ENCODE assay signal across 22 cellular contexts in genomic region chr11:12190511-12190910, GRCh38.
DNase-seq lines count a peak whose midpoint lies in the region; ATAC-seq and TF ChIP-seq lines count a peak whose summit lies in the region.
"Had no signal": no experiment of that assay in that cellular context is flagged by ENCODE, and none has a peak within 500 bp of the region (broad histone marks: within the 10 kb centered on the region; RNA-seq: fewer than 3 reads in every experiment).

No MANE protein-coding gene starts in this region.

- no peak for TF ChIP-seq POLR2A in prostate gland (IDR thresholded peaks at IDR 0.05)

- no peaks in the 10 kb centered on the region for H3K27me3 Mint-ChIP-seq in activated T-cell treated with anti-CD3 and anti-CD28 coated beads, Interleukin-2, amount 50 U/mL, for 4 hours (ENCODE audit: low read depth)
- no peaks in the 10 kb centered on the region; the same call in 1 of the 2 replicates for H3K27me3 Mint-ChIP-seq in HFFc6 (ENCODE audit: insufficient read depth)
- H3K27me3 Mint-ChIP-seq in stimulated activated naive B cell treated with anti-CD40 and anti-IgM and Interleukin-4, amounts not matched to agents 10 μg/mL and 1 μg/mL and 100 μg/mL, for 72 hours = peaks cover 6 to 14% of the 10 kb centered on the region in 2 donors

- H3K9me3 Mint-ChIP-seq in activated T-cell treated with anti-CD3 and anti-CD28 coated beads, Interleukin-2, amount 50 U/mL, for 4 hours = no peaks in the 10 kb centered on the region
- H3K9me3 Mint-ChIP-seq in HFFc6 = no peaks in the 10 kb centered on the region
- H3K9me3 Mint-ChIP-seq in stimulated activated naive B cell treated with anti-CD40 and anti-IgM and Interleukin-4, amounts not matched to agents 10 μg/mL and 1 μg/mL and 100 μg/mL, for 72 hours = no peaks in the 10 kb centered on the region
- H3K9me3 Mint-ChIP-seq: CD14-positive monocyte, neural crest cell had no signal

- H3F3A ChIP-seq in MM.1S (ENCODE audit: insufficient read depth, low read length) = no peaks in the 10 kb centered on the region

- H3K4me3 ChIP-seq in ascending aorta = no peak overlapping the region
- H3K4me3 ChIP-seq in prostate gland = no peak overlapping the region
- no peak overlapping the region for H3K4me3 ChIP-seq in MM.1S (ENCODE audit: low read length)
- H3K4me3 ChIP-seq: body of pancreas, gastrocnemius medialis, spleen had no signal

- H3K27ac ChIP-seq in ascending aorta (peak overlapping the region; percentile 68 to 70), prostate gland (peak overlapping the region; percentile 6 to 10), MM.1S (ENCODE audit: low read length) (no peak overlapping the region)
- H3K27ac ChIP-seq: body of pancreas, gastrocnemius medialis, spleen had no signal

- peaks cover 59% of the 10 kb centered on the region for H3K4me1 Mint-ChIP-seq in activated T-cell treated with anti-CD3 and anti-CD28 coated beads, Interleukin-2, amount 50 U/mL, for 4 hours (ENCODE audit: low read depth)
- H3K4me1 Mint-ChIP-seq in HFFc6 (ENCODE audit: low read depth) = peaks cover 70% of the 10 kb centered on the region
- H3K4me1 Mint-ChIP-seq in stimulated activated naive B cell treated with anti-CD40 and anti-IgM and Interleukin-4, amounts not matched to agents 10 μg/mL and 1 μg/mL and 100 μg/mL, for 72 hours = peaks cover 13 to 25% of the 10 kb centered on the region in 2 donors

- peaks cover 12 to 27% of the 10 kb centered on the region in 2 donors for H3K36me3 ChIP-seq in ascending aorta
- no peaks in the 10 kb centered on the region for H3K36me3 ChIP-seq in prostate gland
- H3K36me3 ChIP-seq in MM.1S (replicated peaks; ENCODE audit: insufficient read depth, low read length) = no peaks in the 10 kb centered on the region
- H3K36me3 ChIP-seq: gastrocnemius medialis, spleen had no signal

- no peak overlapping the region for H2AFZ ChIP-seq in MM.1S (ENCODE audit: low read length)

- no peak overlapping the region for H3K9ac ChIP-seq in MM.1S (ENCODE audit: low read length)

- TF ChIP-seq CTCF in HFFc6 (IDR thresholded peaks at IDR 0.05) (no peak), ascending aorta (IDR thresholded peaks at IDR 0.05) (no peak), prostate gland (IDR thresholded peaks at IDR 0.05) (no peak), MM.1S (IDR thresholded peaks at IDR 0.05; ENCODE audit: low read length) (no peak)

- H3K27ac Mint-ChIP-seq in HFFc6 = peak overlapping the region; percentile 33; the same call in 1 of the 2 replicates
- H3K27ac Mint-ChIP-seq in stimulated activated naive B cell treated with anti-CD40 and anti-IgM and Interleukin-4, amounts not matched to agents 10 μg/mL and 1 μg/mL and 100 μg/mL, for 72 hours = no peak overlapping the region
- H3K27ac Mint-ChIP-seq: CD14-positive monocyte had no signal

- peaks cover 4% of the 10 kb centered on the region for H3K36me3 Mint-ChIP-seq in activated T-cell treated with anti-CD3 and anti-CD28 coated beads, Interleukin-2, amount 50 U/mL, for 4 hours (ENCODE audit: insufficient read depth)
- H3K36me3 Mint-ChIP-seq in HFFc6 (ENCODE audit: low read depth) = peaks cover 66% of the 10 kb centered on the region
- peaks cover 0 to 2% of the 10 kb centered on the region in 2 donors for H3K36me3 Mint-ChIP-seq in stimulated activated naive B cell treated with anti-CD40 and anti-IgM and Interleukin-4, amounts not matched to agents 10 μg/mL and 1 μg/mL and 100 μg/mL, for 72 hours

- H3K4me2 ChIP-seq in MM.1S (ENCODE audit: low read depth, low read length) = no peak overlapping the region

- peak overlapping the region; percentile 71 for H3K4me3 Mint-ChIP-seq in activated T-cell treated with anti-CD3 and anti-CD28 coated beads, Interleukin-2, amount 50 U/mL, for 4 hours
- H3K4me3 Mint-ChIP-seq in HFFc6 = no peak overlapping the region
- no peak overlapping the region for H3K4me3 Mint-ChIP-seq in stimulated activated naive B cell treated with anti-CD40 and anti-IgM and Interleukin-4, amounts not matched to agents 10 μg/mL and 1 μg/mL and 100 μg/mL, for 72 hours
- H3K4me3 Mint-ChIP-seq: CD14-positive monocyte, neural crest cell had no signal

- intact Hi-C loops in ascending aorta (cut with DNase I) (no loop called here), prostate gland (cut with DNase I) (no loop called here)

- DNase-seq in activated T-cell treated with anti-CD3 and anti-CD28 coated beads, Interleukin-2, amount 50 U/mL, for 4 hours = no peak
- no peak for DNase-seq in activated T-cell treated with anti-CD3 and anti-CD28 coated beads, Interleukin-2, amount 50 U/mL, for 48 hours
- DNase-seq in HFFc6 (no peak), ascending aorta (ENCODE audit: low spot score in 2 of 2) (no peak), prostate gland (ENCODE audit: low spot score) (no peak), MM.1S (no peak)
- no peak for DNase-seq in stimulated activated naive B cell treated with anti-CD40 and anti-IgM and Interleukin-4, amounts not matched to agents 10 μg/mL and 1 μg/mL and 100 μg/mL, for 72 hours
- DNase-seq: activated CD8-positive, alpha-beta memory T cell treated with anti-CD3 and anti-CD28 coated beads for 24 hours; body of pancreas; DMS53; gastrocnemius medialis; Kasumi-1; left cardiac atrium; NCI-H1092 treated with DMSO at 0.1 percent for 48 hours; NCI-H2029 treated with DMSO at 0.1 percent for 48 hours; NCI-H446; NK-92 treated with Interleukin-12 subunit alpha and Interleukin-12 subunit beta, amount 100 ng/mL, for 24 hours; RPMI8226; spleen had no signal

- no peaks in the 10 kb centered on the region for H4K20me1 ChIP-seq in MM.1S (ENCODE audit: insufficient read depth, low read length)

- H3K9me2 ChIP-seq in MM.1S (replicated peaks; ENCODE audit: insufficient read depth, low read length) = no peaks in the 10 kb centered on the region

- no peaks in the 10 kb centered on the region for H3K79me2 ChIP-seq in MM.1S (ENCODE audit: low read length)

- H3K27me3 ChIP-seq in ascending aorta = no peaks in the 10 kb centered on the region
- H3K27me3 ChIP-seq in prostate gland (replicated peaks; ENCODE audit: insufficient read depth) = no peaks in the 10 kb centered on the region
- no peaks in the 10 kb centered on the region for H3K27me3 ChIP-seq in MM.1S (replicated peaks; ENCODE audit: insufficient read depth, low read length)
- H3K27me3 ChIP-seq: body of pancreas, gastrocnemius medialis, spleen had no signal

- no peak for ATAC-seq in activated T-cell treated with anti-CD3 and anti-CD28 coated beads, Interleukin-2, amount 50 U/mL, for 4 hours
- no peak for ATAC-seq in HG03460 (IDR thresholded peaks at IDR 0.05; ENCODE audit: unreplicated experiment)
- no peak for ATAC-seq in stimulated activated naive B cell treated with anti-CD40 and anti-IgM and Interleukin-4, amounts not matched to agents 10 μg/mL and 1 μg/mL and 100 μg/mL, for 72 hours (replicated peaks)
- ATAC-seq: body of pancreas, gastrocnemius medialis, left cardiac atrium had no signal

- no peaks in the 10 kb centered on the region for H3K9me3 ChIP-seq in ascending aorta
- no peaks in the 10 kb centered on the region for H3K9me3 ChIP-seq in prostate gland
- no peaks in the 10 kb centered on the region for H3K9me3 ChIP-seq in MM.1S (replicated peaks; ENCODE audit: insufficient read depth, low read length)
- H3K9me3 ChIP-seq: body of pancreas, gastrocnemius medialis, spleen had no signal

- H3K4me1 ChIP-seq in ascending aorta (peaks cover 35 to 58% of the 10 kb centered on the region in 2 donors), prostate gland (replicated peaks) (no peaks in the 10 kb centered on the region), MM.1S (ENCODE audit: low read length) (peaks cover 3% of the 10 kb centered on the region; the same call in 1 of the 2 replicates)
- H3K4me1 ChIP-seq: gastrocnemius medialis had no signal
